In the genomic region with DNA sequence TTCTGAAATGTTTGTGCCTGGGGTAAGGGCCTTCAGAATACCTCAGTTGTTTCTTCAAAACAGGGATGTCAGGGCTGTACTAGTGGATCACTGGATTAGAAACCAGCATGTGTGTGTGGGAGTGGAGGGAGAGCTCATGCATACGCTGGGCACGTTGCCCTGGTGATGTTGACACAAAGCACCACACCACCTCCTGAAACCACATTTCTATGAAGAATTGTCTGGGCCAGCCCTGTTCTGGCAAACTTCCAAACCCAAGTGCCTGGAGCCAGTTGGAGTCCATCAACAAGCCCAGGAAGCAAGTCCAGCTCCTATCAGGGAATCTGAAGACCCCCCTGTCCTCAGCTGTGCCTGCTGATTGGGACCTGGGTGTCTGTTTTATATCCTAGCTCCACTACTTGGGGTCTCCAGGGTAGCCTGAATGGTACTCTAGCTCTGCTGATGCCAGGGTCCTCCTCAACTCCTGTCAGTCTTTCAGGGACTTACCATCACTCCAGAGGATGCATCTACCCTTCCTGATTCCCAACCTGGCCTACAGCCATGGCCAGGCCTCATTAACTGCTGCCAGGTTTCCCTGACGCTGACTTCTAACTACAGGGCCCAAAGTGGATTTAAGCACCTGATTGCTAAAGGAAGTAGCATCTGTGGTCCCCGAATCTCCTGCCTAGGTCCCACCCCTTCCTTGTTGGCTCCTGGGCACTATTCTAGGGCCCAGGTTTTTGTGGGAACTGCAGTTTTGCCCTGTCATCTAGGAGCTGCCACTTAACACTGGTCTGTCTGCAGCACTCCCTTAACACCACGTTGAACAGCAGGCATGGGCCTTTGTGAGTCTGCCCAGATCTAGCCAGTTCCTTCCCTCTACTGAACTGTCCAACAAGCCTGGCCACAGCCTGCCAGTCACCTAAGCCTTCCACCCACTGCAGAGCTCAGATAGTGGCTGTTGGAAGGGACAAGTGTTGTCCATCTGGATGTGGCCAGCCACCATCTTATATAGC, we compare ENCODE assay signal across 9 cellular contexts. TPM values are rescaled to one million over a fixed set of nuclear protein-coding genes. Genes with fewer than 3 reads are reported as not detected.
DNase-seq lines count a peak whose midpoint lies in the region; ATAC-seq and TF ChIP-seq lines count a peak whose summit lies in the region.
"Had no signal": no experiment of that assay in that cellular context is flagged by ENCODE, and none has a peak within 500 bp of the region (broad histone marks: within the 10 kb centered on the region; RNA-seq: fewer than 3 reads in every experiment).

No MANE protein-coding gene starts in this region.

- 20 to 29% (median 26%) methylated on average over 4 to 5 of the region's 5 CpGs for WGBS in stomach, 5 donors

- TF ChIP-seq CTCF in HFF-Myc (IDR thresholded peaks at IDR 0.05; ENCODE audit: low read depth, low read length, missing control alignments) (no peak), astrocyte of the cerebellum (IDR thresholded peaks at IDR 0.05; ENCODE audit: low read depth, low read length, missing control alignments) (no peak), stomach (IDR thresholded peaks at IDR 0.05) (no peak)

- no peaks in the 10 kb centered on the region for H3K27me3 ChIP-seq in stomach
- H3K27me3 ChIP-seq: suprapubic skin had no signal

- TF ChIP-seq POLR2A in stomach (IDR thresholded peaks at IDR 0.05), result no peak

- no peaks in the 10 kb centered on the region for H3K9me3 ChIP-seq in stomach
- H3K9me3 ChIP-seq: suprapubic skin had no signal

- H3K4me3 ChIP-seq in HFF-Myc (replicated peaks; ENCODE audit: low read depth, low read length) (no peak overlapping the region), astrocyte of the cerebellum (ENCODE audit: low read depth, low read length) (no peak overlapping the region), stomach (no peak overlapping the region)
- H3K4me3 ChIP-seq: suprapubic skin had no signal

- H3K4me1 ChIP-seq in stomach, result peaks cover 10 to 23% (median 15%) of the 10 kb centered on the region in 4 donors

- DNase-seq in COLO829 (ENCODE audit: low spot score) (peak; percentile 94), HFF-Myc (ENCODE audit: extremely low read depth, low read depth) (peak; percentile 97), NCI-H226 (peak; percentile 98), astrocyte of the cerebellum (ENCODE audit: low read depth) (peak; percentile 99), hippocampal formation (lab: John Stamatoyannopoulos, UW) (peak; percentile 25 to 29), stomach (peak; percentile 95), AML-193 (lab: John Stamatoyannopoulos, UW) (no peak)

- TF ChIP-seq EP300 in stomach (IDR thresholded peaks at IDR 0.05), result no peak

- no peaks in the 10 kb centered on the region for H3K36me3 ChIP-seq in stomach
- H3K36me3 ChIP-seq: suprapubic skin had no signal

- H3K27ac ChIP-seq in stomach, result peak overlapping the region in 4 of 5 donors; percentile 28 to 53 (median 39)
- H3K27ac ChIP-seq: suprapubic skin had no signal

- ATAC-seq in HG02938 (IDR thresholded peaks at IDR 0.05; ENCODE audit: unreplicated experiment), result no peak

- in situ Hi-C loops in astrocyte of the cerebellum (cut with HindIII; ENCODE audit: low sequenced_read_pairs), result no loop called here

- intact Hi-C loops in stomach (cut with DNase I; ENCODE audit: low total_unique reads), result no loop called here

RNA-seq across cellular contexts. Expression of a gene that starts 45.5 kb away (rescaled TPM):
- 1 to 10 TPM in 2 of 5 donors, not detected in 3; 1.2 to 2.0 TPM for total RNA-seq in stomach
- polyA plus RNA-seq in stomach, result 1 to 10 TPM in 1 of 3 donors, under 1 TPM in 2; 0.12 to 2.7 (median 0.31) TPM

Comparison
In these comparisons a context has a peak if more than half of its experiments do, and no peak if none do; other contexts are left out.
1. DNase-seq: peak in COLO829 (single experiment), HFF-Myc (single experiment), NCI-H226 (single experiment), astrocyte of the cerebellum (single experiment), hippocampal formation (2 of 2) and stomach (single experiment); none in AML-193 (0 of 2).